In genomic region chr11:12024314-12024926, GRCh38 we compare ENCODE assay signal across 21 cellular contexts. TPM values are rescaled to one million over a fixed set of nuclear protein-coding genes. Genes with fewer than 3 reads are reported as not detected.
"Had no signal": no experiment of that assay in that cellular context is flagged by ENCODE, and none has a peak within 500 bp of the region (broad histone marks: within the 10 kb centered on the region; RNA-seq: fewer than 3 reads in every experiment).

No MANE protein-coding gene starts in this region.

- H3K4me1 ChIP-seq: colonic mucosa, vagina had no signal

- H3K9me3 ChIP-seq: colonic mucosa, testis, vagina had no signal

- H3K9me3 Mint-ChIP-seq: natural killer cell had no signal

- ATAC-seq: activated CD4-positive, alpha-beta T cell treated with anti-CD3 and anti-CD28 coated beads for 36 hours; activated T-cell treated with anti-CD3 and anti-CD28 coated beads, Interleukin-2, amount 50 U/mL, for 4 hours; heart left ventricle; left ventricle myocardium superior; natural killer cell had no signal

- H3K4me1 Mint-ChIP-seq: activated B cell treated with CpG ODN at 0.5 μM for 24 hours; activated CD4-positive, alpha-beta T cell treated with anti-CD3 and anti-CD28 coated beads for 36 hours; activated naive CD8-positive, alpha-beta T cell treated with anti-CD3 and anti-CD28 coated beads for 36 hours; natural killer cell had no signal

- H3K27me3 ChIP-seq: colonic mucosa, heart left ventricle, testis, vagina had no signal

- DNase-seq: activated B cell treated with CpG ODN at 0.5 μM for 24 hours; activated CD4-positive, alpha-beta T cell treated with anti-CD3 and anti-CD28 coated beads for 36 hours; activated CD4-positive, alpha-beta T cell treated with anti-CD3 and anti-CD28 coated beads, Interleukin-2, amount 50 U/mL, for 4 hours; activated CD8-positive, alpha-beta memory T cell treated with anti-CD3 and anti-CD28 coated beads, Interleukin-2, amount 50 U/mL, for 48 hours; activated naive CD4-positive, alpha-beta T cell; activated naive CD8-positive, alpha-beta T cell treated with anti-CD3 and anti-CD28 coated beads for 36 hours; activated T-cell treated with anti-CD3 and anti-CD28 coated beads, Interleukin-2, amount 50 U/mL, for 4 hours; central memory CD4-positive, alpha-beta T cell; colonic mucosa; heart left ventricle; left ventricle myocardium superior; mammary epithelial cell; natural killer cell; retina; stimulated activated CD4-positive, alpha-beta T cell treated with anti-CD3 and anti-CD28 coated beads, Interleukin-2, amount 100 ng/mL, for 48 hours; stimulated activated naive CD4-positive, alpha-beta T cell; testis; trophoblast cell had no signal

- H3K27ac ChIP-seq: colonic mucosa, heart left ventricle, testis, vagina had no signal

- H3K4me3 ChIP-seq: colonic mucosa, heart left ventricle, testis, vagina had no signal

- H3K36me3 ChIP-seq: colonic mucosa, heart left ventricle, vagina had no signal

- H3K4me3 Mint-ChIP-seq: activated B cell treated with CpG ODN at 0.5 μM for 24 hours; activated CD4-positive, alpha-beta T cell treated with anti-CD3 and anti-CD28 coated beads for 36 hours; activated naive CD8-positive, alpha-beta T cell treated with anti-CD3 and anti-CD28 coated beads for 36 hours; activated T-cell treated with anti-CD3 and anti-CD28 coated beads, Interleukin-2, amount 50 U/mL, for 4 hours; mesothelial cell of epicardium; natural killer cell had no signal

- H3K36me3 Mint-ChIP-seq: activated naive CD8-positive, alpha-beta T cell treated with anti-CD3 and anti-CD28 coated beads for 36 hours; natural killer cell had no signal

- H3K27ac Mint-ChIP-seq: activated B cell treated with CpG ODN at 0.5 μM for 24 hours; activated CD4-positive, alpha-beta T cell treated with anti-CD3 and anti-CD28 coated beads for 36 hours; activated naive CD8-positive, alpha-beta T cell treated with anti-CD3 and anti-CD28 coated beads for 36 hours; activated T-helper 2 cell treated with anti-CD3 and anti-CD28 coated beads, Interferon-gamma antibody, Interleukin-2, Interleukin-4, amounts not matched to agents 10 μg/mL and 5 μg/mL and 100 μg/mL, durations not matched to agents 14 hours and 24 hours and 36 hours; mesothelial cell of epicardium; natural killer cell had no signal

RNA-seq across cellular contexts. Expression of gene DKK3, which starts 16.0 kb away (rescaled TPM):
- total RNA-seq: activated B cell treated with CpG ODN at 0.5 μM for 24 hours; activated CD4-positive, alpha-beta T cell treated with anti-CD3 and anti-CD28 coated beads for 36 hours; activated T-helper 2 cell treated with anti-CD3 and anti-CD28 coated beads, Interferon-gamma antibody, Interleukin-2, Interleukin-4, amounts not matched to agents 10 μg/mL and 5 μg/mL and 100 μg/mL, durations not matched to agents 14 hours and 24 hours and 36 hours had no signal
